19 cellular contexts compared by ENCODE assay signal in genomic region chr11:45159781-45160365, GRCh38. TPM values are rescaled to one million over a fixed set of nuclear protein-coding genes. Genes with fewer than 3 reads are reported as not detected.
DNase-seq lines count a peak whose midpoint lies in the region; ATAC-seq and TF ChIP-seq lines count a peak whose summit lies in the region.
"Had no signal": no experiment of that assay in that cellular context is flagged by ENCODE, and none has a peak within 500 bp of the region (broad histone marks: within the 10 kb centered on the region; RNA-seq: fewer than 3 reads in every experiment).

No MANE protein-coding gene starts in this region.

- H3K4me1 ChIP-seq in upper lobe of right lung: peaks cover 23% of the 10 kb centered on the region
- H3K4me1 ChIP-seq: BE2C had no signal

- H3K27me3 ChIP-seq in upper lobe of right lung: no peaks in the 10 kb centered on the region
- H3K27me3 ChIP-seq: BE2C, MG63 had no signal

- no peaks in the 10 kb centered on the region for H3K9me3 Mint-ChIP-seq in progenitor cell of endocrine pancreas (ENCODE audit: low read depth)
- H3K9me3 Mint-ChIP-seq: CD8-positive, alpha-beta T cell; H9 had no signal

- H3K9me3 ChIP-seq in upper lobe of right lung: no peaks in the 10 kb centered on the region
- H3K9me3 ChIP-seq: BE2C, MG63 had no signal

- peaks cover 14% of the 10 kb centered on the region for H3K4me1 Mint-ChIP-seq in progenitor cell of endocrine pancreas (ENCODE audit: low read depth)

- no peaks in the 10 kb centered on the region for H3K36me3 ChIP-seq in upper lobe of right lung
- H3K36me3 ChIP-seq: BE2C, MG63 had no signal

- ATAC-seq in esophagus mucosa (peak; percentile 9), upper lobe of right lung (no peak)
- ATAC-seq: CD8-positive, alpha-beta T cell; Panc1 had no signal

- peak overlapping the region; percentile 31 for H3K4me3 Mint-ChIP-seq in progenitor cell of endocrine pancreas (ENCODE audit: low read depth)
- H3K4me3 Mint-ChIP-seq: CD8-positive, alpha-beta T cell; H9 had no signal

- intact Hi-C loops in upper lobe of right lung (cut with DNase I): no loop called here

- no peaks in the 10 kb centered on the region for H3K27me3 Mint-ChIP-seq in progenitor cell of endocrine pancreas

- H3K27ac Mint-ChIP-seq in progenitor cell of endocrine pancreas: peak overlapping the region; percentile 16
- H3K27ac Mint-ChIP-seq: CD8-positive, alpha-beta T cell; H9 had no signal

- no peak overlapping the region for H3K4me3 ChIP-seq in upper lobe of right lung
- H3K4me3 ChIP-seq: MG63 had no signal

- peak; percentile 21 for DNase-seq in activated effector memory CD4-positive, alpha-beta T cell treated with anti-CD3 and anti-CD28 coated beads, Interleukin-2, amount 50 U/mL, for 16 hours
- no peak for DNase-seq in activated effector memory CD4-positive, alpha-beta T cell treated with Interleukin-2 at 50 U/mL for 16 hours
- DNase-seq in progenitor cell of endocrine pancreas (ENCODE audit: low spot score, unreplicated experiment): no peak
- peak; percentile 9 for DNase-seq in upper lobe of right lung
- no peak for DNase-seq in NCI-H774 (lab: John Stamatoyannopoulos, UW)
- DNase-seq in UCSD-AML1 (lab: John Stamatoyannopoulos, UW; ENCODE audit: unreplicated experiment): no peak
- no peak for DNase-seq in glomerular visceral epithelial cell (ENCODE audit: extremely low spot score)
- DNase-seq: BE2C; CD8-positive, alpha-beta T cell; DMS79; H9; MG63; NCI-H1092; NCI-H146; NCI-H2081 treated with DMSO at 0.1 percent for 48 hours; NCI-H510A treated with DMSO at 0.1 percent for 48 hours had no signal

- H3K36me3 Mint-ChIP-seq in progenitor cell of endocrine pancreas (ENCODE audit: insufficient read depth): no peaks in the 10 kb centered on the region

- TF ChIP-seq CTCF in progenitor cell of endocrine pancreas (IDR thresholded peaks at IDR 0.05; ENCODE audit: unreplicated experiment) (no peak), upper lobe of right lung (IDR thresholded peaks at IDR 0.05) (no peak)

- no peak overlapping the region for H3K27ac ChIP-seq in upper lobe of right lung
- H3K27ac ChIP-seq: 22Rv1 had no signal

RNA-seq across cellular contexts. Expression of gene PRDM11, which starts 13.4 kb away (rescaled TPM):
- total RNA-seq in esophagus mucosa (5.7 TPM), progenitor cell of endocrine pancreas (23.7 and 27.1 TPM in 2 replicates), upper lobe of right lung (18.3 TPM)

Comparison
In these comparisons a context has a peak if more than half of its experiments do, and no peak if none do; other contexts are left out.
1. DNase-seq: peak in activated effector memory CD4-positive, alpha-beta T cell treated with anti-CD3 and anti-CD28 coated beads, Interleukin-2, amount 50 U/mL, for 16 hours (single experiment) and upper lobe of right lung (single experiment); none in activated effector memory CD4-positive, alpha-beta T cell treated with Interleukin-2 at 50 U/mL for 16 hours (single experiment), progenitor cell of endocrine pancreas (single experiment), NCI-H774 (single experiment), UCSD-AML1 (single experiment) and glomerular visceral epithelial cell (single experiment).